Comparison of ENCODE assay signal across 1 cellular context in genomic region chr4:179804440-179804839, GRCh38.
TF ChIP-seq lines count a peak whose summit lies in the region.

No MANE protein-coding gene starts in this region.

TF ChIP-seq in IMR-90, 13 proteins besides CTCF, POLR2A, EP300 and RAD21:
- no peak for TF ChIP-seq RCOR1 (IDR thresholded peaks at IDR 0.05; ENCODE audit: insufficient replicate concordance, low read length)
- no peak for TF ChIP-seq BHLHE40 (IDR thresholded peaks at IDR 0.05; ENCODE audit: low read depth, low read length)
- no peak for TF ChIP-seq ELK1 (IDR thresholded peaks at IDR 0.05; ENCODE audit: borderline replicate concordance, low read depth, low read length)
- TF ChIP-seq SMC3 (IDR thresholded peaks at IDR 0.05; ENCODE audit: low read depth, low read length): no peak
- TF ChIP-seq CHD1 (IDR thresholded peaks at IDR 0.05; ENCODE audit: low read depth, low read length): no peak
- TF ChIP-seq RFX5 (IDR thresholded peaks at IDR 0.05; ENCODE audit: low read depth, low read length): no peak
- no peak for TF ChIP-seq MAZ (IDR thresholded peaks at IDR 0.05; ENCODE audit: borderline replicate concordance, low read depth, low read length)
- TF ChIP-seq FOS (IDR thresholded peaks at IDR 0.05; ENCODE audit: low read depth, low read length): no peak
- no peak for TF ChIP-seq MAFK (IDR thresholded peaks at IDR 0.05; ENCODE audit: low read depth, low read length)
- no peak for TF ChIP-seq USF2 (IDR thresholded peaks at IDR 0.05; ENCODE audit: low read depth, low read length)
- no peak for TF ChIP-seq NFE2L2 (IDR thresholded peaks at IDR 0.05; ENCODE audit: low read depth, low read length)
- TF ChIP-seq CEBPB (IDR thresholded peaks at IDR 0.05; ENCODE audit: low read depth, low read length): no peak
- TF ChIP-seq MXI1 (IDR thresholded peaks at IDR 0.05; ENCODE audit: borderline replicate concordance, low read depth, low read length): no peak
